2 cellular contexts compared by ENCODE assay signal in genomic region chr5:145101246-145101645, GRCh38.
TF ChIP-seq lines count a peak whose summit lies in the region.

No MANE protein-coding gene starts in this region.

TF ChIP-seq in SK-N-SH, 30 proteins besides CTCF, POLR2A, EP300 and RAD21 (continued from another document):
- TF ChIP-seq REST (IDR thresholded peaks at IDR 0.05; ENCODE audit: low read depth, low read length) (no peak), FOXJ3 (CRISPR knock-in tag; IDR thresholded peaks at IDR 0.05) (no peak), NRF1 (IDR thresholded peaks at IDR 0.05; ENCODE audit: low read depth, low read length) (no peak), JUND (IDR thresholded peaks at IDR 0.05) (no peak)

TF ChIP-seq in SK-N-SH treated with all-trans-retinoic acid at 6 μM for 48 hours, 23 proteins besides CTCF, POLR2A, EP300 and RAD21 (continued from another document):
- no peak for TF ChIP-seq TSHZ2 (CRISPR knock-in tag; IDR thresholded peaks at IDR 0.05)
- no peak for TF ChIP-seq ARNTL (CRISPR knock-in tag; IDR thresholded peaks at IDR 0.05; ENCODE audit: borderline replicate concordance, low read depth)
- TF ChIP-seq, protein P1, sequence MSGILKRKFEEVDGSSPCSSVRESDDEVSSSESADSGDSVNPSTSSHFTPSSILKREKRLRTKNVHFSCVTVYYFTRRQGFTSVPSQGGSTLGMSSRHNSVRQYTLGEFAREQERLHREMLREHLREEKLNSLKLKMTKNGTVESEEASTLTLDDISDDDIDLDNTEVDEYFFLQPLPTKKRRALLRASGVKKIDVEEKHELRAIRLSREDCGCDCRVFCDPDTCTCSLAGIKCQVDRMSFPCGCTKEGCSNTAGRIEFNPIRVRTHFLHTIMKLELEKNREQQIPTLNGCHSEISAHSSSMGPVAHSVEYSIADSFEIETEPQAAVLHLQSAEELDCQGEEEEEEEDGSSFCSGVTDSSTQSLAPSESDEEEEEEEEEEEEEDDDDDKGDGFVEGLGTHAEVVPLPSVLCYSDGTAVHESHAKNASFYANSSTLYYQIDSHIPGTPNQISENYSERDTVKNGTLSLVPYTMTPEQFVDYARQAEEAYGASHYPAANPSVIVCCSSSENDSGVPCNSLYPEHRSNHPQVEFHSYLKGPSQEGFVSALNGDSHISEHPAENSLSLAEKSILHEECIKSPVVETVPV (CRISPR knock-in tag; IDR thresholded peaks at IDR 0.05) = no peak
- TF ChIP-seq BACH2 (CRISPR knock-in tag; IDR thresholded peaks at IDR 0.05; ENCODE audit: borderline replicate concordance) = no peak
- no peak for TF ChIP-seq ZFP3 (CRISPR knock-in tag; IDR thresholded peaks at IDR 0.05)
- no peak for TF ChIP-seq ESRRG (CRISPR knock-in tag; IDR thresholded peaks at IDR 0.05)
- no peak for TF ChIP-seq TCF4 (CRISPR knock-in tag; IDR thresholded peaks at IDR 0.05; ENCODE audit: borderline replicate concordance)
- TF ChIP-seq, protein P2, sequence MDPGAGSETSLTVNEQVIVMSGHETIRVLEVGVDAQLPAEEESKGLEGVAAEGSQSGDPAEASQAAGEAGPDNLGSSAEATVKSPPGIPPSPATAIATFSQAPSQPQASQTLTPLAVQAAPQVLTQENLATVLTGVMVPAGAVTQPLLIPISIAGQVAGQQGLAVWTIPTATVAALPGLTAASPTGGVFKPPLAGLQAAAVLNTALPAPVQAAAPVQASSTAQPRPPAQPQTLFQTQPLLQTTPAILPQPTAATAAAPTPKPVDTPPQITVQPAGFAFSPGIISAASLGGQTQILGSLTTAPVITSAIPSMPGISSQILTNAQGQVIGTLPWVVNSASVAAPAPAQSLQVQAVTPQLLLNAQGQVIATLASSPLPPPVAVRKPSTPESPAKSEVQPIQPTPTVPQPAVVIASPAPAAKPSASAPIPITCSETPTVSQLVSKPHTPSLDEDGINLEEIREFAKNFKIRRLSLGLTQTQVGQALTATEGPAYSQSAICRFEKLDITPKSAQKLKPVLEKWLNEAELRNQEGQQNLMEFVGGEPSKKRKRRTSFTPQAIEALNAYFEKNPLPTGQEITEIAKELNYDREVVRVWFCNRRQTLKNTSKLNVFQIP (CRISPR knock-in tag; IDR thresholded peaks at IDR 0.05; ENCODE audit: borderline replicate concordance, low read depth) = no peak
TF ChIP-seq in SK-N-SH treated with all-trans-retinoic acid at 6 μM for 48 hours: peak in this region for 0.
